12 cellular contexts compared by ENCODE assay signal in the genomic region with DNA sequence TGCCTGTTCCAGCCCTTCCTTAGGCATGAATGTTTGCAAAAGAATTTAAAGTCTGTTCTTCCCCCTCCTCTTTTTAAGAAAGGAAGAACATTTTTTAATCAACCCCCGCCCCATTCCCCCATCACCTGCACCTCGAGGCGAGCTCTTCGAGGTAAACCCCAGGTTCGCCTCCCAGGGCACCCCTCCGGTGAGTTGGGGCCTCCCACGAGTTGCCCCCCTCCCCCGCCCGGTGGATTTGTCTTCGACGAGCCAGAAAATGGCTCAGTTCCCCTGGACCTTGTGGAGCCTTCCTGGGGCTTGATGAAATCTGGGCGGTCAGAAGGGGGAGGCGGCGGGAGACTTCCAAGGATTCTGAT. TPM values are rescaled to one million over a fixed set of nuclear protein-coding genes. Genes with fewer than 3 reads are reported as not detected.
A peak's percentile ranks its signal among the peaks of the same experiment; 100 is the strongest.
DNase-seq lines count a peak whose midpoint lies in the region; ATAC-seq and TF ChIP-seq lines count a peak whose summit lies in the region.
"Had no signal": no experiment of that assay in that cellular context is flagged by ENCODE, and none has a peak within 500 bp of the region (broad histone marks: within the 10 kb centered on the region; RNA-seq: fewer than 3 reads in every experiment).

No MANE protein-coding gene starts in this region.

- no peaks in the 10 kb centered on the region for H3K9me3 ChIP-seq in A673 (ENCODE audit: low read depth, low read length, poor library complexity, severe bottlenecking)
- H3K9me3 ChIP-seq in mesenchymal stem cell (ENCODE audit: control insufficient read depth, low read length) = no peaks in the 10 kb centered on the region
- H3K9me3 ChIP-seq in adrenal gland (replicated peaks in 1 of 3) = no peaks in the 10 kb centered on the region

- H4K20me1 ChIP-seq in GM23338 (replicated peaks; ENCODE audit: insufficient read depth) = no peaks in the 10 kb centered on the region; the same call in 1 of the 2 replicates

- H3K79me1 ChIP-seq in mesenchymal stem cell (replicated peaks; ENCODE audit: low read length, poor library complexity, severe bottlenecking) = no peaks in the 10 kb centered on the region

- H3K36me3 Mint-ChIP-seq in GM23338 (ENCODE audit: low read depth) (no peaks in the 10 kb centered on the region; the same call in 2 of the 3 replicates), brain (no peaks in the 10 kb centered on the region)

- intact Hi-C loops in A673 (cut with micrococcal nuclease; ENCODE audit: unreplicated experiment) = no loop called here
- intact Hi-C loops in adrenal gland (cut with DNase I) = no loop called here

- no peak overlapping the region for H2BK120ac ChIP-seq in mesenchymal stem cell (ENCODE audit: low read depth, low read length)

- CTCF ChIA-PET in A673 (lab: Charles Lee) = no interaction called here

- no peak overlapping the region for H2BK5ac ChIP-seq in mesenchymal stem cell (ENCODE audit: low read depth, low read length, poor library complexity, severe bottlenecking)

- DNase-seq in A673 (ENCODE audit: low spot score) (no peak), GM23338 (ENCODE audit: low spot score) (no peak), mesenchymal stem cell (no peak), adrenal gland (no peak), nucleus accumbens (lab: John Stamatoyannopoulos, UW) (no peak)
- DNase-seq in activated CD4-positive, alpha-beta T cell treated with anti-CD3 and anti-CD28 coated beads, Interleukin-2, amount 50 U/mL, for 48 hours = no peak
- DNase-seq: activated CD4-positive, CD25-positive, alpha-beta regulatory T cell; substantia nigra had no signal

- H3K4me1 Mint-ChIP-seq in GM23338 (peaks cover 23% of the 10 kb centered on the region), brain (peaks cover 10% of the 10 kb centered on the region)

- H3K4me3 ChIP-seq in A673 (ENCODE audit: low read depth, low read length, poor library complexity, severe bottlenecking) = peak overlapping the region; percentile 32
- peak overlapping the region; percentile 92 for H3K4me3 ChIP-seq in GM23338
- H3K4me3 ChIP-seq in mesenchymal stem cell (ENCODE audit: insufficient read depth in 1 of 2, low read depth in 1 of 2, low read length in 2 of 2) = no peak overlapping the region
- H3K4me3 ChIP-seq in adrenal gland = peak overlapping the region in 1 of 4 donors; percentile 26

- no peak for TF ChIP-seq CTCF in A673 (conservative IDR thresholded peaks at IDR 0.05; ENCODE audit: low read depth, low read length)
- TF ChIP-seq CTCF in GM23338 (conservative IDR thresholded peaks at IDR 0.05; ENCODE audit: low read depth in 2 of 2) = no peak
- TF ChIP-seq CTCF in brain (conservative IDR thresholded peaks at IDR 0.05) = no peak
- no peak for TF ChIP-seq CTCF in adrenal gland (IDR thresholded peaks at IDR 0.05)

- peak overlapping the region; percentile 90 for H3K4me2 ChIP-seq in GM23338
- H3K4me2 ChIP-seq in mesenchymal stem cell (ENCODE audit: low read length, poor library complexity, severe bottlenecking) = peak overlapping the region; percentile 92

- H3K9ac ChIP-seq in mesenchymal stem cell (ENCODE audit: low read length) = no peak overlapping the region

- BruUV-seq in A673 (replicated peaks; lab: Mats Ljungman, UMichigan) = no TSS peak

- no peaks in the 10 kb centered on the region for H3K36me3 ChIP-seq in A673 (ENCODE audit: insufficient read depth, low read length, poor library complexity, severe bottlenecking)
- H3K36me3 ChIP-seq in GM23338 (ENCODE audit: insufficient read depth) = no peaks in the 10 kb centered on the region
- H3K36me3 ChIP-seq in mesenchymal stem cell (ENCODE audit: control insufficient read depth in 1 of 2, insufficient read depth in 2 of 2, low read depth in 1 of 2, low read length in 2 of 2) = no peaks in the 10 kb centered on the region
- no peaks in the 10 kb centered on the region for H3K36me3 ChIP-seq in adrenal gland (replicated peaks in 1 of 2)

- no peak overlapping the region for H3K18ac ChIP-seq in mesenchymal stem cell (ENCODE audit: low read depth in 1 of 2, low read length in 2 of 2)

- POLR2A ChIA-PET in A673 (lab: Charles Lee; ENCODE audit: low non-redundant PET) = no interaction called here

- no peak overlapping the region for H4K8ac ChIP-seq in mesenchymal stem cell (ENCODE audit: low read length)

- no peak overlapping the region for H2BK12ac ChIP-seq in mesenchymal stem cell (ENCODE audit: low read length in 2 of 2)

- ATAC-seq in GM23338 = peak; percentile 8
- ATAC-seq in HG02870 (IDR thresholded peaks at IDR 0.05; ENCODE audit: unreplicated experiment) = no peak

- 0 out of 2 replicates have a peak, but pooled peaks cover 3% of the 10 kb centered on the region for H3K79me2 ChIP-seq in GM23338 (replicated peaks; ENCODE audit: insufficient read depth)

- no peak overlapping the region for H3K27ac Mint-ChIP-seq in GM23338
- H3K27ac Mint-ChIP-seq in brain = no peak overlapping the region

- no peak for TF ChIP-seq POLR2A in adrenal gland (IDR thresholded peaks at IDR 0.05)

- H3K9me3 Mint-ChIP-seq in GM23338 (no peaks in the 10 kb centered on the region), brain (peaks cover 0 to 7% (median 5%) of the 10 kb centered on the region in 5 experiments)

- H3K27ac ChIP-seq in A673 (ENCODE audit: low read depth, low read length, poor library complexity, severe bottlenecking) = no peak overlapping the region
- H3K27ac ChIP-seq in GM23338 (ENCODE audit: low read depth) = peak overlapping the region; percentile 88
- no peak overlapping the region for H3K27ac ChIP-seq in mesenchymal stem cell (ENCODE audit: low read length, poor library complexity, severe bottlenecking)
- H3K27ac ChIP-seq in adrenal gland = no peak overlapping the region

- H3K4me3 Mint-ChIP-seq in GM23338 = peak overlapping the region; percentile 82
- peak overlapping the region; percentile 71 to 81 (median 74) for H3K4me3 Mint-ChIP-seq in brain

- no peak overlapping the region for H2AK5ac ChIP-seq in mesenchymal stem cell (ENCODE audit: low read length, severe bottlenecking)

- no peaks in the 10 kb centered on the region for H3K9me2 ChIP-seq in GM23338 (ENCODE audit: insufficient read depth)

- H3K4me1 ChIP-seq in A673 (ENCODE audit: insufficient read depth, low read length, poor library complexity, severe bottlenecking) (peaks cover 13% of the 10 kb centered on the region), GM23338 (ENCODE audit: insufficient read depth) (peaks cover 30% of the 10 kb centered on the region), mesenchymal stem cell (ENCODE audit: control insufficient read depth, insufficient read depth, low read depth, low read length) (peaks cover 24% of the 10 kb centered on the region), adrenal gland (replicated peaks in 1 of 2) (peaks cover 10 to 19% of the 10 kb centered on the region in 2 donors)

- H2BK15ac ChIP-seq in mesenchymal stem cell (ENCODE audit: low read depth, poor library complexity, severe bottlenecking) = no peak overlapping the region

- no peak overlapping the region for H4K91ac ChIP-seq in mesenchymal stem cell (ENCODE audit: low read length)

- no peaks in the 10 kb centered on the region; the same call in none of the 2 replicates for H3F3A ChIP-seq in GM23338 (replicated peaks; ENCODE audit: low read depth)

- H3K14ac ChIP-seq in mesenchymal stem cell (ENCODE audit: low read length in 2 of 2) = no peak overlapping the region

- 3% methylated on average over 9 of the region's 14 CpGs for whole genome bisulfite sequencing in mesenchymal stem cell
- WGBS in adrenal gland, 4 donors = 1 to 4% (median 3%) methylated on average over 8 to 14 of the region's 14 CpGs

- H3K27me3 Mint-ChIP-seq in GM23338 (ENCODE audit: insufficient read depth, low read depth, poor library complexity) (peaks cover 22% of the 10 kb centered on the region), brain (peaks cover 95% of the 10 kb centered on the region)

- H3K23ac ChIP-seq in mesenchymal stem cell (ENCODE audit: low read length in 2 of 2) = no peak overlapping the region

- peaks cover 96% of the 10 kb centered on the region for H3K27me3 ChIP-seq in A673 (replicated peaks; ENCODE audit: insufficient read depth, low read depth, low read length, poor library complexity)
- peaks cover 49% of the 10 kb centered on the region for H3K27me3 ChIP-seq in GM23338 (ENCODE audit: insufficient read depth)
- H3K27me3 ChIP-seq in mesenchymal stem cell (ENCODE audit: control insufficient read depth in 1 of 2, insufficient read depth in 1 of 2, low read length in 2 of 2) = peaks cover 80 to 92% of the 10 kb centered on the region in 2 experiments
- H3K27me3 ChIP-seq in adrenal gland = peaks cover 61% of the 10 kb centered on the region

- H2AFZ ChIP-seq in GM23338 (peak overlapping the region; percentile 93), mesenchymal stem cell (ENCODE audit: low read depth, low read length) (no peak overlapping the region)

- no peak overlapping the region for H3K4ac ChIP-seq in mesenchymal stem cell (ENCODE audit: low read depth in 1 of 2, low read length in 2 of 2)

RNA-seq across cellular contexts. Expression of a gene that starts 0.3 kb away (rescaled TPM):
- not detected in 2 replicates for total RNA-seq in A673 (2021)
- 11.2 and 21.1 TPM in 2 replicates for total RNA-seq in GM23338 (2014; rRNA removed; shearing (Covaris generic))
- 10.6 and 11.5 TPM in 2 replicates for polyA plus RNA-seq in GM23338 (2016; fragmentation: Nextera tagmentation; extraction: Ambion mirVana)
- 17.9 TPM for polyA plus RNA-seq in brain (ENCODE audit: insufficient read depth, low read depth, low replicate concordance)
- polyA plus RNA-seq in mesenchymal stem cell (2013, experiment 1 of 2) = not detected
- not detected for polyA plus RNA-seq in mesenchymal stem cell (2013, experiment 2 of 2)
- not detected for total RNA-seq in adrenal gland
- polyA plus RNA-seq in adrenal gland = not detected
- total RNA-seq: cardiac septum, NCI-H460 had no signal

Comparison
In these comparisons a context has a peak if more than half of its experiments do, and no peak if none do; other contexts are left out.
1. H3K4me3 ChIP-seq: peak in A673 (single experiment) and GM23338 (single experiment); none in mesenchymal stem cell (0 of 2).